In genomic region chr18:79167526-79168190, GRCh38 we compare ENCODE assay signal across 16 cellular contexts.
"Had no signal": no experiment of that assay in that cellular context is flagged by ENCODE, and none has a peak within 500 bp of the region (broad histone marks: within the 10 kb centered on the region; RNA-seq: fewer than 3 reads in every experiment).

No MANE protein-coding gene starts in this region.

- H3K36me3 ChIP-seq: adrenal gland, brain microvascular endothelial cell, neural progenitor cell had no signal

- ATAC-seq: activated T-cell treated with anti-CD3 and anti-CD28 coated beads, Interleukin-2, amount 50 U/mL, for 4 hours; naive thymus-derived CD4-positive, alpha-beta T cell; stimulated activated memory B cell treated with anti-CD40 and anti-IgM and Interleukin-4, amounts not matched to agents 10 μg/mL and 1 μg/mL and 100 μg/mL, for 72 hours had no signal

- H3K9me3 ChIP-seq: adrenal gland, ascending aorta, esophagus muscularis mucosa, stomach, suprapubic skin had no signal

- H3K4me1 ChIP-seq: ascending aorta, neural progenitor cell, suprapubic skin had no signal

- H3K27ac ChIP-seq: adrenal gland, ascending aorta, brain microvascular endothelial cell, coronary artery, esophagus muscularis mucosa, neural progenitor cell, stomach, suprapubic skin had no signal

- H3K27me3 ChIP-seq: adrenal gland, ascending aorta, brain microvascular endothelial cell, esophagus muscularis mucosa, neural progenitor cell, stomach, suprapubic skin had no signal

- DNase-seq: activated CD4-positive, alpha-beta T cell treated with anti-CD3 and anti-CD28 coated beads for 1 hour; activated CD8-positive, alpha-beta memory T cell treated with anti-CD3 and anti-CD28 coated beads, Interleukin-2, amount 50 U/mL, for 48 hours; activated naive CD4-positive, alpha-beta T cell; activated T-cell treated with anti-CD3 and anti-CD28 coated beads, Interleukin-2, amount 50 U/mL, for 4 hours; adrenal gland; brain microvascular endothelial cell; central memory CD4-positive, alpha-beta T cell; naive thymus-derived CD4-positive, alpha-beta T cell; stomach; T-helper 1 cell had no signal

- H3K4me3 ChIP-seq: adrenal gland, ascending aorta, coronary artery, esophagus muscularis mucosa, neural progenitor cell, stomach, suprapubic skin had no signal
